In the genomic region with DNA sequence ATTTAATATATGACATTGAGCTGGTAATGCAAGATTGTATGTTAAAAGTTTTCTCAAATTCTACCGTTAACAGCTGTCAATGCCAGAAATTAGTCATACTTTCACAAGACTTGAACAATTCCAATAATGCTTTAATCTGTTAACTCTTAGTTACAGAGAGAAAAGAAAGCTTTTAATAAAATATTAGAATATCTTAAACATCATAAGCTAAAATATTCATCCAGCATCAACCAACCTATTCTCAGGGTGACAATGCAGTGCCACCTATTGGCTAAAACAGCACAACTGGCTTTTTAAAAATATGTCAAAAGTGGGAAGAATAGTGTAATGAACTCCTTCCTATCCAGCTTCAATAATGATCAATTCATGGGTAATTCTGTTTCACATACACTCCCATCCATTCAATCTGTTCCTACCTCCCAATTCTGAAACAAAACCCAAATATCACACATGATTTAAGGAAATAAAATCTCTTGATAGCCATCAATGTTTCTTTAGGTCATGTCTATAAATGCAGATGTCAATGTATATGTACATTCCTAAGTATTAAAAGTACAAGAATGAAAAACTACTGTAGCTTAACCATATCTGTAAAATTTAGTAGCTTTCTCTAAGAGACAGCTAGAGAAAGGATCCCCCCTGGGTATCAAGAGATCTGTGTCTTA, we compare ENCODE assay signal across 8 cellular contexts.
DNase-seq lines count a peak whose midpoint lies in the region; ATAC-seq and TF ChIP-seq lines count a peak whose summit lies in the region.

No MANE protein-coding gene starts in this region.

- peak; percentile 73 for ATAC-seq in GM18867 (IDR thresholded peaks at IDR 0.05; ENCODE audit: unreplicated experiment)
- no peak for ATAC-seq in gastrocnemius medialis

- no peak for DNase-seq in AG04450 (ENCODE audit: low read depth, low spot score)
- DNase-seq in NCI-H69 (lab: John Stamatoyannopoulos, UW), result peak; percentile 12
- no peak for DNase-seq in esophagus squamous epithelium (lab: John Stamatoyannopoulos, UW)
- no peak for DNase-seq in gastrocnemius medialis
- no peak for DNase-seq in activated T-cell treated with anti-CD3 and anti-CD28 coated beads, Interleukin-2, amount 50 U/mL, for 48 hours
- DNase-seq in cortex of kidney (lab: John Stamatoyannopoulos, UW), result no peak
- DNase-seq in stimulated activated CD4-positive, alpha-beta T cell treated with anti-CD3 and anti-CD28 coated beads, Interleukin-4, amount 100 ng/mL, for 24 hours, result no peak

- POLR2A ChIA-PET in AG04450 (lab: Yijun Ruan, JAX), result no interaction called here

- no peaks in the 10 kb centered on the region for H3K27me3 ChIP-seq in AG04450 (ENCODE audit: control insufficient read depth, insufficient read depth, low read length)
- no peaks in the 10 kb centered on the region for H3K27me3 ChIP-seq in esophagus squamous epithelium
- H3K27me3 ChIP-seq in gastrocnemius medialis, result no peaks in the 10 kb centered on the region

- no peaks in the 10 kb centered on the region for H3K9me3 ChIP-seq in AG04450 (ENCODE audit: control insufficient read depth, insufficient read depth, low read length)
- no peaks in the 10 kb centered on the region for H3K9me3 ChIP-seq in esophagus squamous epithelium
- no peaks in the 10 kb centered on the region for H3K9me3 ChIP-seq in gastrocnemius medialis

- TF ChIP-seq POLR2A in esophagus squamous epithelium (IDR thresholded peaks at IDR 0.05) (no peak), gastrocnemius medialis (IDR thresholded peaks at IDR 0.05) (no peak)

- H3K4me3 ChIP-seq in AG04450 (ENCODE audit: low read depth, low read length) (no peak overlapping the region), esophagus squamous epithelium (no peak overlapping the region), gastrocnemius medialis (no peak overlapping the region)

- peak; percentile 60 for TF ChIP-seq CTCF in AG04450 (IDR thresholded peaks at IDR 0.05; ENCODE audit: low read depth, low read length)
- TF ChIP-seq CTCF in esophagus squamous epithelium (IDR thresholded peaks at IDR 0.05), result peak in 5 of 6 experiments; percentile 6 to 51 (median 33)
- peak in 3 of 5 experiments; percentile 15 to 60 (median 47) for TF ChIP-seq CTCF in gastrocnemius medialis (IDR thresholded peaks at IDR 0.05 in 4 of 5, conservative IDR thresholded peaks at IDR 0.05 in 1 of 5)

- intact Hi-C loops in esophagus squamous epithelium (cut with DNase I), result no loop called here
- intact Hi-C loops in gastrocnemius medialis (cut with DNase I; ENCODE audit: low total_unique reads), result loop anchor here (10.0 kb wide), 1 partner anchor 215 kb away; no protein-coding TSS in a partner anchor

- 80 to 81% methylated on average over 1 of the region's 1 CpG for WGBS in esophagus squamous epithelium, 2 donors

- in situ Hi-C loops in gastrocnemius medialis (cut with MboI; ENCODE audit: low sequenced_read_pairs in 4 of 4), result no loop called here

- H3K36me3 ChIP-seq in esophagus squamous epithelium, result no peaks in the 10 kb centered on the region
- no peaks in the 10 kb centered on the region for H3K36me3 ChIP-seq in gastrocnemius medialis

- no peaks in the 10 kb centered on the region for H3K4me1 ChIP-seq in esophagus squamous epithelium
- no peaks in the 10 kb centered on the region for H3K4me1 ChIP-seq in gastrocnemius medialis

- H3K27ac ChIP-seq in AG04450 (ENCODE audit: low read depth, low read length) (no peak overlapping the region), esophagus squamous epithelium (no peak overlapping the region), gastrocnemius medialis (no peak overlapping the region)

- CTCF ChIA-PET in AG04450 (lab: Charles Lee), result interaction anchor here (0.6 to 2.4 kb wide), 33 partner anchors 9 to 622 kb away, joined by 3 to 33 read pairs (median 4); no protein-coding TSS in a partner anchor
